ENCODE assay signal across 8 cellular contexts in genomic region chr21:31873275-31873695, GRCh38. TPM values are rescaled to one million over a fixed set of nuclear protein-coding genes. Genes with fewer than 3 reads are reported as not detected.
A peak's percentile ranks its signal among the peaks of the same experiment; 100 is the strongest.
DNase-seq lines count a peak whose midpoint lies in the region; ATAC-seq and TF ChIP-seq lines count a peak whose summit lies in the region.

No MANE protein-coding gene starts in this region.

- H3K4me2 ChIP-seq in fibroblast of lung (ENCODE audit: extremely low read depth, insufficient read depth, low read length), result peak overlapping the region; percentile 75
- H3K4me2 ChIP-seq in parathyroid adenoma (ENCODE audit: low read length), result peak overlapping the region; percentile 90

- H3K36me3 Mint-ChIP-seq in T-helper 2 cell treated with Interferon-gamma antibody and Interleukin-4, amounts not matched to agents 5 μg/mL and 100 μg/mL, for 36 hours (ENCODE audit: low read depth), result no peaks in the 10 kb centered on the region

- no peaks in the 10 kb centered on the region for H3K9me3 Mint-ChIP-seq in T-helper 2 cell treated with Interferon-gamma antibody and Interleukin-4, amounts not matched to agents 5 μg/mL and 100 μg/mL, for 36 hours

- H3K4me3 Mint-ChIP-seq in T-helper 2 cell treated with Interferon-gamma antibody and Interleukin-4, amounts not matched to agents 5 μg/mL and 100 μg/mL, for 36 hours, result no peak overlapping the region

- H3K27ac Mint-ChIP-seq in T-helper 2 cell treated with Interferon-gamma antibody and Interleukin-4, amounts not matched to agents 5 μg/mL and 100 μg/mL, for 36 hours, result no peak overlapping the region

- H3K4me1 ChIP-seq in fibroblast of lung (ENCODE audit: control insufficient read depth, extremely low read depth, insufficient read depth, low read length) (no peaks in the 10 kb centered on the region), parathyroid adenoma (no peaks in the 10 kb centered on the region)

- H3K4me3 ChIP-seq in fibroblast of lung (replicated peaks in 1 of 4; ENCODE audit: control extremely low read depth in 1 of 4, insufficient read depth in 1 of 4, low read depth in 3 of 4, low read length in 4 of 4) (peak overlapping the region in 1 of 4 experiments; percentile 57), parathyroid adenoma (ENCODE audit: low read depth, low read length) (no peak overlapping the region)

- H3K27ac ChIP-seq in fibroblast of lung (ENCODE audit: insufficient read depth, low read length) (no peak overlapping the region), parathyroid adenoma (no peak overlapping the region)

- no peak for TF ChIP-seq POLR2A in GM18505 (IDR thresholded peaks at IDR 0.05; ENCODE audit: borderline replicate concordance, extremely low read depth, insufficient read depth, insufficient read length)

- H3K36me3 ChIP-seq in fibroblast of lung (ENCODE audit: control insufficient read depth, insufficient read depth, low read length) (no peaks in the 10 kb centered on the region), parathyroid adenoma (ENCODE audit: control insufficient read depth, insufficient read depth, low read length) (no peaks in the 10 kb centered on the region)

- ATAC-seq in GM18505 (IDR thresholded peaks at IDR 0.05; ENCODE audit: unreplicated experiment), result no peak

- H3K9me3 ChIP-seq in fibroblast of lung (ENCODE audit: control insufficient read depth, insufficient read depth, low read depth, low read length) (no peaks in the 10 kb centered on the region), parathyroid adenoma (ENCODE audit: control insufficient read depth, low read length) (no peaks in the 10 kb centered on the region)

- H2AFZ ChIP-seq in fibroblast of lung (ENCODE audit: low read length) (no peak overlapping the region), parathyroid adenoma (peak overlapping the region; percentile 62)

- H3K9ac ChIP-seq in fibroblast of lung (ENCODE audit: insufficient read depth, low read length) (no peak overlapping the region), parathyroid adenoma (no peak overlapping the region)

- H3K4me1 Mint-ChIP-seq in T-helper 2 cell treated with Interferon-gamma antibody and Interleukin-4, amounts not matched to agents 5 μg/mL and 100 μg/mL, for 36 hours (ENCODE audit: low read depth), result peaks cover 5% of the 10 kb centered on the region

- H3K27me3 Mint-ChIP-seq in T-helper 2 cell treated with Interferon-gamma antibody and Interleukin-4, amounts not matched to agents 5 μg/mL and 100 μg/mL, for 36 hours (ENCODE audit: low read depth), result peaks cover 57% of the 10 kb centered on the region

- H4K20me1 ChIP-seq in fibroblast of lung (ENCODE audit: control insufficient read depth, extremely low read depth, insufficient read depth, low read length), result no peaks in the 10 kb centered on the region

- H3K79me2 ChIP-seq in fibroblast of lung (ENCODE audit: control insufficient read depth, insufficient read depth, low read length) (no peaks in the 10 kb centered on the region), parathyroid adenoma (no peaks in the 10 kb centered on the region)

- DNase-seq in EL (peak; percentile 13), NCI-H1105 treated with DMSO at 0.1 percent for 48 hours (lab: John Stamatoyannopoulos, UW) (peak; percentile 59), fibroblast of lung (ENCODE audit: low read depth in 2 of 2) (no peak), NCI-H2196 (lab: John Stamatoyannopoulos, UW; ENCODE audit: unreplicated experiment) (no peak), medulla oblongata (ENCODE audit: extremely low spot score) (no peak)
- no peak for DNase-seq in T-helper 2 cell treated with Interferon-gamma antibody and Interleukin-4, amounts not matched to agents 5 μg/mL and 100 μg/mL, for 36 hours (ENCODE audit: low spot score)

- H3K27me3 ChIP-seq in fibroblast of lung (ENCODE audit: control insufficient read depth, insufficient read depth, low read length) (peaks cover 21% of the 10 kb centered on the region), parathyroid adenoma (ENCODE audit: control insufficient read depth, insufficient read depth, low read length) (no peaks in the 10 kb centered on the region)

- no peak for TF ChIP-seq CTCF in fibroblast of lung (conservative IDR thresholded peaks at IDR 0.05 in 1 of 2, IDR thresholded peaks at IDR 0.05 in 1 of 2; ENCODE audit: low read depth in 1 of 2, low read length in 2 of 2)
- TF ChIP-seq CTCF in parathyroid adenoma (IDR thresholded peaks at IDR 0.05), result no peak

RNA-seq across cellular contexts. Expression of gene HUNK, which starts 0.5 kb away (rescaled TPM):
- total RNA-seq in fibroblast of lung, result under 0.01 and 0.33 TPM in 2 replicates
- polyA plus RNA-seq in fibroblast of lung, result 0.09 and 0.25 TPM in 2 replicates
- 0.19 and 0.21 TPM in 2 replicates for polyA plus RNA-seq in fibroblast of lung (2012)
- 0.55 and 1.2 TPM in 2 replicates for polyA minus RNA-seq in fibroblast of lung (ENCODE audit: low replicate concordance)

Comparison
In these comparisons a context has a peak if more than half of its experiments do, and no peak if none do; other contexts are left out.
1. DNase-seq: peak in EL (single experiment) and NCI-H1105 treated with DMSO at 0.1 percent for 48 hours (single experiment); none in fibroblast of lung (0 of 2), NCI-H2196 (single experiment), T-helper 2 cell treated with Interferon-gamma antibody and Interleukin-4, amounts not matched to agents 5 μg/mL and 100 μg/mL, for 36 hours (single experiment) and medulla oblongata (single experiment).